1 cellular context compared by ENCODE assay signal in the genomic region with DNA sequence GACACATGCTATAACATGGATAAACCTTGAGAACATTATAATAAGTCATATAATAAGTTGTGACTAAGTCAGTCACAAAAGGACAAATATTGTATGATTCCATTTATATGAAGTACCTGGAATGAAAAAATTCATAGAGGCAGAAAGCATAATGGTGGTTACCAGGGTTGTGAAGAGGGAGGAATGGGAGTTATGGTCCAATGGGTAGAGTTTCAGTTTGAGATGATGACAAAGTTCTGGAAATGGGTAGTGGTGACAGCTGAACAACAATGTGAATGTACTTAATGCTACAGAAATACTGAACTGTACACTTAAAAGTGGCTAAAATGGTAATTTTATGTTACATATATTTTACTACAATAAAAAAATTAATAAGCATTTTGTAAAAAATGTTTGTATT.
TF ChIP-seq lines count a peak whose summit lies in the region.

No MANE protein-coding gene starts in this region.

TF ChIP-seq in SK-N-SH treated with all-trans-retinoic acid at 6 μM for 48 hours, 23 proteins besides CTCF, POLR2A, EP300 and RAD21 (continued from another document):
- TF ChIP-seq, protein P1, sequence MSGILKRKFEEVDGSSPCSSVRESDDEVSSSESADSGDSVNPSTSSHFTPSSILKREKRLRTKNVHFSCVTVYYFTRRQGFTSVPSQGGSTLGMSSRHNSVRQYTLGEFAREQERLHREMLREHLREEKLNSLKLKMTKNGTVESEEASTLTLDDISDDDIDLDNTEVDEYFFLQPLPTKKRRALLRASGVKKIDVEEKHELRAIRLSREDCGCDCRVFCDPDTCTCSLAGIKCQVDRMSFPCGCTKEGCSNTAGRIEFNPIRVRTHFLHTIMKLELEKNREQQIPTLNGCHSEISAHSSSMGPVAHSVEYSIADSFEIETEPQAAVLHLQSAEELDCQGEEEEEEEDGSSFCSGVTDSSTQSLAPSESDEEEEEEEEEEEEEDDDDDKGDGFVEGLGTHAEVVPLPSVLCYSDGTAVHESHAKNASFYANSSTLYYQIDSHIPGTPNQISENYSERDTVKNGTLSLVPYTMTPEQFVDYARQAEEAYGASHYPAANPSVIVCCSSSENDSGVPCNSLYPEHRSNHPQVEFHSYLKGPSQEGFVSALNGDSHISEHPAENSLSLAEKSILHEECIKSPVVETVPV (CRISPR knock-in tag; IDR thresholded peaks at IDR 0.05), result no peak
